Comparison of ENCODE assay signal across 24 cellular contexts in genomic region chr10:3425713-3426112, GRCh38.
DNase-seq lines count a peak whose midpoint lies in the region; ATAC-seq and TF ChIP-seq lines count a peak whose summit lies in the region.
"Had no signal": no experiment of that assay in that cellular context is flagged by ENCODE, and none has a peak within 500 bp of the region (broad histone marks: within the 10 kb centered on the region; RNA-seq: fewer than 3 reads in every experiment).

No MANE protein-coding gene starts in this region.

- no peak for TF ChIP-seq POLR2A in gastroesophageal sphincter (IDR thresholded peaks at IDR 0.05)

- H3K4me1 ChIP-seq in GM23248 (ENCODE audit: insufficient read depth) (peaks cover 13% of the 10 kb centered on the region), SJSA1 (replicated peaks) (peaks cover 55% of the 10 kb centered on the region), gastroesophageal sphincter (peaks cover 0 to 40% (median 6%) of the 10 kb centered on the region in 3 donors), subcutaneous abdominal adipose tissue (ENCODE audit: control insufficient read depth in 5 of 5, insufficient read depth in 5 of 5, low read length in 5 of 5) (peaks cover 10 to 67% (median 39%) of the 10 kb centered on the region in 5 donors), mucosa of descending colon (ENCODE audit: low read depth) (peaks cover 34% of the 10 kb centered on the region)
- H3K4me1 ChIP-seq: SJCRH30 had no signal

- no peak for TF ChIP-seq CTCF in gastroesophageal sphincter (IDR thresholded peaks at IDR 0.05)
- TF ChIP-seq CTCF in mucosa of descending colon (IDR thresholded peaks at IDR 0.05): no peak

- H2AFZ ChIP-seq in GM23248: no peak overlapping the region

- no peak overlapping the region for H3K4me3 ChIP-seq in GM23248
- no peak overlapping the region for H3K4me3 ChIP-seq in SJSA1
- H3K4me3 ChIP-seq in gastroesophageal sphincter: no peak overlapping the region
- H3K4me3 ChIP-seq in subcutaneous abdominal adipose tissue (ENCODE audit: low read depth in 1 of 5, low read length in 5 of 5): no peak overlapping the region
- H3K4me3 ChIP-seq in mucosa of descending colon: no peak overlapping the region
- H3K4me3 ChIP-seq: SJCRH30, spleen, upper lobe of left lung had no signal

- H3K9me3 ChIP-seq in GM23248 (ENCODE audit: low read depth) (no peaks in the 10 kb centered on the region), SJSA1 (replicated peaks) (no peaks in the 10 kb centered on the region), gastroesophageal sphincter (no peaks in the 10 kb centered on the region), subcutaneous abdominal adipose tissue (ENCODE audit: control insufficient read depth in 5 of 5, low read length in 5 of 5) (no peaks in the 10 kb centered on the region), mucosa of descending colon (no peaks in the 10 kb centered on the region)
- H3K9me3 ChIP-seq: SJCRH30, spleen, upper lobe of left lung had no signal

- H3F3A ChIP-seq in GM23248 (ENCODE audit: insufficient read depth): no peaks in the 10 kb centered on the region

- TF ChIP-seq EP300 in gastroesophageal sphincter (IDR thresholded peaks at IDR 0.05): no peak

- H3K36me3 ChIP-seq in GM23248 (ENCODE audit: low read depth) (no peaks in the 10 kb centered on the region), SJSA1 (no peaks in the 10 kb centered on the region), gastroesophageal sphincter (no peaks in the 10 kb centered on the region), subcutaneous abdominal adipose tissue (ENCODE audit: control insufficient read depth in 5 of 5, insufficient read depth in 5 of 5, low read length in 5 of 5) (no peaks in the 10 kb centered on the region), mucosa of descending colon (ENCODE audit: low read depth) (no peaks in the 10 kb centered on the region)
- H3K36me3 ChIP-seq: SJCRH30, spleen, upper lobe of left lung had no signal

- no peaks in the 10 kb centered on the region for H3K9me2 ChIP-seq in GM23248 (ENCODE audit: insufficient read depth)

- peak overlapping the region; percentile 11 for H3K4me2 ChIP-seq in GM23248 (ENCODE audit: unreplicated experiment)

- 77 to 80% methylated on average over 6 of the region's 6 CpGs for WGBS in GM23248 (ENCODE audit: low coverage in 1 of 2, low lambda C conversion rate in 2 of 2, missing lambda C conversion rate in 2 of 2), 2 experiments
- WGBS in gastroesophageal sphincter (ENCODE audit: low coverage in 1 of 2), 2 donors: 70 to 100% methylated on average over 1 to 6 of the region's 6 CpGs

- no peak for ATAC-seq in gastroesophageal sphincter
- ATAC-seq in GM21723 (IDR thresholded peaks at IDR 0.05; ENCODE audit: unreplicated experiment): no peak
- ATAC-seq in mucosa of descending colon: no peak
- ATAC-seq: natural killer cell, Panc1 had no signal

- H3K27me3 ChIP-seq in GM23248 (replicated peaks; ENCODE audit: insufficient read depth) (no peaks in the 10 kb centered on the region), SJSA1 (replicated peaks) (no peaks in the 10 kb centered on the region), gastroesophageal sphincter (no peaks in the 10 kb centered on the region), subcutaneous abdominal adipose tissue (ENCODE audit: control insufficient read depth in 5 of 5, insufficient read depth in 4 of 5, low read length in 5 of 5) (no peaks in the 10 kb centered on the region)
- H3K27me3 ChIP-seq: SJCRH30, spleen, upper lobe of left lung had no signal

- H3K79me2 ChIP-seq in GM23248 (ENCODE audit: insufficient read depth): no peaks in the 10 kb centered on the region

- no peak overlapping the region for H3K9ac ChIP-seq in GM23248
- H3K9ac ChIP-seq in subcutaneous abdominal adipose tissue (ENCODE audit: low read length in 5 of 5): no peak overlapping the region

- no peaks in the 10 kb centered on the region for H4K20me1 ChIP-seq in GM23248 (ENCODE audit: insufficient read depth)

- in situ Hi-C loops in GM23248 (cut with MboI): no loop called here

- intact Hi-C loops in mucosa of descending colon (cut with DNase I, micrococcal nuclease): loop anchor here in 1 of 2 donors (2.0 to 5.0 kb wide), 2 partner anchors 37 to 47 kb away; no protein-coding TSS in a partner anchor

- H3K27ac ChIP-seq in GM23248 (no peak overlapping the region), SJSA1 (peak overlapping the region; percentile 94), gastroesophageal sphincter (peak overlapping the region in 3 of 4 donors; percentile 41 to 54 (median 48)), subcutaneous abdominal adipose tissue (ENCODE audit: low read depth, low read length) (peak overlapping the region; percentile 90)
- H3K27ac ChIP-seq: SJCRH30 had no signal

- DNase-seq in GM23248: no peak
- no peak for DNase-seq in SJSA1 (ENCODE audit: low read depth in 1 of 2, low spot score in 2 of 2)
- DNase-seq in DMS153 (lab: John Stamatoyannopoulos, UW): no peak
- DNase-seq in mucosa of descending colon: no peak
- DNase-seq: activated CD4-positive, alpha-beta T cell treated with anti-CD3 and anti-CD28 coated beads, Interleukin-2, amount 50 U/mL, for 48 hours; activated CD8-positive, alpha-beta memory T cell treated with anti-CD3 and anti-CD28 coated beads, Interleukin-2, amount 50 U/mL, for 4 hours; anterior cingulate cortex; CD4-positive, alpha-beta memory T cell; endodermal cell; islet precursor cell; natural killer cell; NCI-H1048; NCI-H1694 treated with DMSO at 0.1 percent for 48 hours; NCI-H2171; NCI-H510A treated with DMSO at 0.1 percent for 48 hours; NK-92 treated with Interleukin-12 subunit alpha and Interleukin-12 subunit beta, amount 100 ng/mL, for 24 hours; spleen; T-helper 1 cell; upper lobe of left lung had no signal
